ENCODE assay signal across 17 cellular contexts in the genomic region with DNA sequence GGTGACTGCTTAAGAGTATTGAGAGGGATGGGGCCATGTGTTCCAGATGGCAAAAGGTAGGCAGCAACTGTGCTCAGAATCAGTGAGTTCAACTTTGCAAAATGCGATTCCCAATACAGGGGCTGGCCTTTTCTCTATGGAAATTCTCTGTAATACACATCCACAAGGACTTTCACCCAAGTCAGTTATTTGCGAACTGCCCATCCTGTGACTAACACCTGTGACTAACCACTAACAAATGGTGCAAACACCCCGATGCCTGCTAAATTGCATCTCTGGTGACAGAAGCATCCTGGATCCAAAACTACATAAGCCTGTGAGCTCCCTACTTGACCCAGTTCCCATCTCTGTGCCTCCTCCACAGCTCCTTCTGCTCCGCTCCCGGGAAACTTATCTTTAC. TPM values are rescaled to one million over a fixed set of nuclear protein-coding genes. Genes with fewer than 3 reads are reported as not detected.
A peak's percentile ranks its signal among the peaks of the same experiment; 100 is the strongest.
DNase-seq lines count a peak whose midpoint lies in the region; ATAC-seq and TF ChIP-seq lines count a peak whose summit lies in the region.
"Had no signal": no experiment of that assay in that cellular context is flagged by ENCODE, and none has a peak within 500 bp of the region (broad histone marks: within the 10 kb centered on the region; RNA-seq: fewer than 3 reads in every experiment).

No MANE protein-coding gene starts in this region.

- intact Hi-C loops in esophagus squamous epithelium (cut with DNase I), result no loop called here

- H3K9me3 ChIP-seq in RWPE2 (ENCODE audit: severe bottlenecking) (no peaks in the 10 kb centered on the region), esophagus squamous epithelium (no peaks in the 10 kb centered on the region)

- DNase-seq in activated CD4-positive, alpha-beta T cell treated with anti-CD3 and anti-CD28 coated beads, Interleukin-2, amount 10 ng/mL, durations not matched to agents 7 days and 5 days, result no peak
- no peak for DNase-seq in activated CD4-positive, alpha-beta T cell treated with anti-CD3 and anti-CD28 coated beads, Interleukin-2, amount 50 U/mL, for 48 hours
- DNase-seq in RWPE2 (ENCODE audit: low spot score) (no peak), fibroblast of mammary gland (ENCODE audit: low read depth) (peak; percentile 95), stromal cell of bone marrow (ENCODE audit: low read depth) (peak; percentile 68), esophagus squamous epithelium (lab: John Stamatoyannopoulos, UW) (no peak), NCI-H774 (lab: John Stamatoyannopoulos, UW) (no peak)
- DNase-seq: 8988T, left ventricle myocardium inferior, NCI-H2081 had no signal

- H3K4me1 ChIP-seq in RWPE2 (ENCODE audit: insufficient read depth, poor library complexity, severe bottlenecking), result peaks cover 50% of the 10 kb centered on the region
- H3K4me1 ChIP-seq in esophagus squamous epithelium, result no peaks in the 10 kb centered on the region
- H3K4me1 ChIP-seq: left ventricle myocardium inferior had no signal

- TF ChIP-seq CTCF in RWPE2 (IDR thresholded peaks at IDR 0.05; ENCODE audit: poor library complexity, severe bottlenecking) (no peak), fibroblast of mammary gland (conservative IDR thresholded peaks at IDR 0.05; ENCODE audit: control insufficient read depth, insufficient read depth, low read depth, low read length) (no peak), esophagus squamous epithelium (IDR thresholded peaks at IDR 0.05) (no peak)

- no peak overlapping the region for H3K4me3 Mint-ChIP-seq in activated CD4-positive, alpha-beta T cell treated with anti-CD3 and anti-CD28 coated beads, Interleukin-2, amount 10 ng/mL, durations not matched to agents 7 days and 5 days
- H3K4me3 Mint-ChIP-seq: activated naive CD8-positive, alpha-beta T cell; dendritic cell treated with granulocyte-macrophage colony-stimulating factor and Interleukin-4, amounts not matched to agents 40 ng/mL and 50 ng/mL, for 4 days; T-helper 2 cell treated with Interferon-gamma antibody and Interleukin-4, amounts not matched to agents 5 μg/mL and 100 μg/mL, for 36 hours had no signal

- no peaks in the 10 kb centered on the region for H3K9me3 Mint-ChIP-seq in activated CD4-positive, alpha-beta T cell treated with anti-CD3 and anti-CD28 coated beads, Interleukin-2, amount 10 ng/mL, durations not matched to agents 7 days and 5 days
- H3K9me3 Mint-ChIP-seq: dendritic cell treated with granulocyte-macrophage colony-stimulating factor and Interleukin-4, amounts not matched to agents 40 ng/mL and 50 ng/mL, for 4 days; T-helper 2 cell treated with Interferon-gamma antibody and Interleukin-4, amounts not matched to agents 5 μg/mL and 100 μg/mL, for 36 hours had no signal

- H3K36me3 Mint-ChIP-seq in activated CD4-positive, alpha-beta T cell treated with anti-CD3 and anti-CD28 coated beads, Interleukin-2, amount 10 ng/mL, durations not matched to agents 7 days and 5 days (ENCODE audit: low read depth), result peaks cover 37% of the 10 kb centered on the region

- H3K36me3 ChIP-seq in RWPE2 (ENCODE audit: low read depth), result peaks cover 66% of the 10 kb centered on the region
- H3K36me3 ChIP-seq in esophagus squamous epithelium, result peaks cover 0 to 49% (median 0%) of the 10 kb centered on the region in 3 donors

- TF ChIP-seq POLR2A in esophagus squamous epithelium (IDR thresholded peaks at IDR 0.05), result no peak

- H3K27ac Mint-ChIP-seq in activated CD4-positive, alpha-beta T cell treated with anti-CD3 and anti-CD28 coated beads, Interleukin-2, amount 10 ng/mL, durations not matched to agents 7 days and 5 days, result peak overlapping the region; percentile 41
- H3K27ac Mint-ChIP-seq: activated naive CD8-positive, alpha-beta T cell; dendritic cell treated with granulocyte-macrophage colony-stimulating factor and Interleukin-4, amounts not matched to agents 40 ng/mL and 50 ng/mL, for 4 days; T-helper 2 cell treated with Interferon-gamma antibody and Interleukin-4, amounts not matched to agents 5 μg/mL and 100 μg/mL, for 36 hours had no signal

- H3K4me3 ChIP-seq in RWPE2 (ENCODE audit: severe bottlenecking), result no peak overlapping the region
- H3K4me3 ChIP-seq in fibroblast of mammary gland (ENCODE audit: control insufficient read depth, low read depth, low read length), result no peak overlapping the region
- no peak overlapping the region for H3K4me3 ChIP-seq in esophagus squamous epithelium
- H3K4me3 ChIP-seq: left ventricle myocardium inferior, skin epidermis had no signal

- CTCF ChIA-PET in activated CD4-positive, alpha-beta T cell treated with anti-CD3 and anti-CD28 coated beads, Interleukin-2, amount 10 ng/mL, durations not matched to agents 7 days and 5 days (lab: Charles Lee), result no interaction called here

- H3K27me3 ChIP-seq in RWPE2 (ENCODE audit: insufficient read depth, poor library complexity, severe bottlenecking) (no peaks in the 10 kb centered on the region), esophagus squamous epithelium (no peaks in the 10 kb centered on the region)

- ATAC-seq in RWPE2 (ENCODE audit: low read depth), result peak; percentile 90
- no peak for ATAC-seq in HG03280 (IDR thresholded peaks at IDR 0.05; ENCODE audit: unreplicated experiment)

- 75 to 84% methylated on average over 4 to 5 of the region's 5 CpGs for WGBS in esophagus squamous epithelium, 2 donors

- H3K27me3 Mint-ChIP-seq in activated CD4-positive, alpha-beta T cell treated with anti-CD3 and anti-CD28 coated beads, Interleukin-2, amount 10 ng/mL, durations not matched to agents 7 days and 5 days, result no peaks in the 10 kb centered on the region
- H3K27me3 Mint-ChIP-seq: activated naive CD8-positive, alpha-beta T cell; dendritic cell treated with granulocyte-macrophage colony-stimulating factor and Interleukin-4, amounts not matched to agents 40 ng/mL and 50 ng/mL, for 4 days had no signal

- POLR2A ChIA-PET in activated CD4-positive, alpha-beta T cell treated with anti-CD3 and anti-CD28 coated beads, Interleukin-2, amount 10 ng/mL, durations not matched to agents 7 days and 5 days (lab: Charles Lee), result no interaction called here

- peak overlapping the region; percentile 86 for H3K27ac ChIP-seq in RWPE2 (ENCODE audit: poor library complexity, severe bottlenecking)
- no peak overlapping the region for H3K27ac ChIP-seq in esophagus squamous epithelium
- H3K27ac ChIP-seq: left ventricle myocardium inferior, skin epidermis had no signal

- peaks cover 26% of the 10 kb centered on the region for H3K4me1 Mint-ChIP-seq in activated CD4-positive, alpha-beta T cell treated with anti-CD3 and anti-CD28 coated beads, Interleukin-2, amount 10 ng/mL, durations not matched to agents 7 days and 5 days

RNA-seq across cellular contexts. Expression of a gene that starts 9.0 kb away (rescaled TPM):
- total RNA-seq in activated CD4-positive, alpha-beta T cell treated with anti-CD3 and anti-CD28 coated beads, Interleukin-2, amount 10 ng/mL, durations not matched to agents 7 days and 5 days, result 1 to 10 TPM; 2.4 to 3.4 TPM
- under 1 TPM in 2 of 4 donors, not detected in 2; 0.42 to 0.76 TPM for total RNA-seq in esophagus squamous epithelium

RNA-seq across cellular contexts. Expression of a gene that starts 24.7 kb away (rescaled TPM):
- total RNA-seq in activated CD4-positive, alpha-beta T cell treated with anti-CD3 and anti-CD28 coated beads, Interleukin-2, amount 10 ng/mL, durations not matched to agents 7 days and 5 days, result 10 to 100 TPM; 12.1 to 13.9 TPM
- total RNA-seq in esophagus squamous epithelium, result 1 to 10 TPM in 2 of 4 donors, not detected in 2; 2.3 to 4.2 TPM

RNA-seq across cellular contexts. Expression of a gene that starts 55.8 kb away (rescaled TPM):
- total RNA-seq in activated CD4-positive, alpha-beta T cell treated with anti-CD3 and anti-CD28 coated beads, Interleukin-2, amount 10 ng/mL, durations not matched to agents 7 days and 5 days, result not detected
- total RNA-seq in esophagus squamous epithelium, result not detected
- total RNA-seq: G401, glomerular endothelial cell, left ventricle myocardium inferior had no signal

Comparison
In these comparisons a context has a peak if more than half of its experiments do, and no peak if none do; other contexts are left out.
1. DNase-seq: peak in fibroblast of mammary gland (single experiment) and stromal cell of bone marrow (single experiment); none in activated CD4-positive, alpha-beta T cell treated with anti-CD3 and anti-CD28 coated beads, Interleukin-2, amount 10 ng/mL, durations not matched to agents 7 days and 5 days (single experiment), activated CD4-positive, alpha-beta T cell treated with anti-CD3 and anti-CD28 coated beads, Interleukin-2, amount 50 U/mL, for 48 hours (0 of 2), RWPE2 (single experiment), esophagus squamous epithelium (single experiment) and NCI-H774 (single experiment).